ENCODE assay signal across 8 cellular contexts in the genomic region with DNA sequence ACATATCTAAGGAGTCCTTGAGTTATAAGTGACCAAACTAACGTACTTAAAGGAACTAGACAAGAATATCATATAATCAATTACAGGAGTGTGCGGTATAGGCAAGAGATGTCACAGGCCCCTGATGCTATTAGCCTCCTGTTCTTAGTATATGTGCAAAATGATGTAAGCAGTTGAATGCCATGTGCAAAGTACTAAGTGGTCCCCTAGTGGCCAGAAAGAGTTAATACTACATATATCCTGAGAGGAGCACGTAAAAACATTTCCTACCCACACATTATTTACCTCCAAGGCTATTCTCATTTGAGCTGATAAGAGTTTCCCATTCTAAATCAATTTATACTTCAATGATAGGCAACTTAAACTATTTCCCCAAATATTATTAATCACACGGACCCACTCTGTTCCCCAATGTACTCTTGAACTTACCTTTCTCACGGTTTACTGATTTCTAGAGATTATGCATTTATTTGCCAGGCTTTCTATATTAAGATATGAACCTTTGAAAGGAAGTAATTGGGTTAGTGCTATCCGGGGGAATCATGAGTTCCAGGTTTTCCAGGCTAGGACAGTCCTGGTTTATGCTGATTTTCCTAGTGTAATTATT.
DNase-seq lines count a peak whose midpoint lies in the region; ATAC-seq, FAIRE-seq and TF ChIP-seq lines count a peak whose summit lies in the region.

No MANE protein-coding gene starts in this region.

- WGBS in psoas muscle, 3 donors: 48 to 57% (median 55%) methylated on average over 6 of the region's 6 CpGs

- H3K27ac ChIP-seq in psoas muscle: no peak overlapping the region

- DNase-seq in D721Med (ENCODE audit: insufficient read length, low spot score): no peak
- peak; percentile 15 for DNase-seq in NCI-H526 treated with DMSO at 0.1 percent for 48 hours (lab: John Stamatoyannopoulos, UW)
- DNase-seq in choroid plexus epithelial cell (ENCODE audit: low read depth): peak; percentile 80
- DNase-seq in psoas muscle: no peak
- no peak for DNase-seq in DMS79 (lab: John Stamatoyannopoulos, UW)
- no peak for DNase-seq in activated CD8-positive, alpha-beta memory T cell treated with anti-CD3 and anti-CD28 coated beads for 24 hours

- intact Hi-C loops in psoas muscle (cut with DNase I): loop anchor here in 1 of 2 donors (10.0 kb wide), 1 partner anchor 56 kb away; no protein-coding TSS in a partner anchor

- FAIRE-seq in D721Med (lab: Jason Lieb, UNC): peak; percentile 96

- peak; percentile 47 for TF ChIP-seq CTCF in D721Med (IDR thresholded peaks at IDR 0.05; ENCODE audit: insufficient read depth, missing control alignments)
- TF ChIP-seq CTCF in choroid plexus epithelial cell (conservative IDR thresholded peaks at IDR 0.05; ENCODE audit: low read depth, low read length): peak; percentile 71
- peak; percentile 28 for TF ChIP-seq CTCF in psoas muscle (IDR thresholded peaks at IDR 0.05)

- H3K9me3 ChIP-seq in psoas muscle: no peaks in the 10 kb centered on the region

- no peaks in the 10 kb centered on the region for H3K27me3 ChIP-seq in psoas muscle (ENCODE audit: insufficient read depth in 3 of 3, low read length in 2 of 3)

- no peak overlapping the region for H3K4me3 ChIP-seq in choroid plexus epithelial cell (ENCODE audit: low read depth, low read length)
- no peak overlapping the region for H3K4me3 ChIP-seq in psoas muscle

- H3K36me3 ChIP-seq in psoas muscle (ENCODE audit: insufficient read depth in 1 of 2, low read depth in 1 of 2): no peaks in the 10 kb centered on the region

- ATAC-seq in GM19397 (IDR thresholded peaks at IDR 0.05; ENCODE audit: unreplicated experiment) (peak; percentile 96), HG03196 (IDR thresholded peaks at IDR 0.05; ENCODE audit: unreplicated experiment) (peak; percentile 90), psoas muscle (no peak)

- no peaks in the 10 kb centered on the region for H3K4me1 ChIP-seq in psoas muscle

Comparison
In these comparisons a context has a peak if more than half of its experiments do, and no peak if none do; other contexts are left out.
1. DNase-seq: peak in NCI-H526 treated with DMSO at 0.1 percent for 48 hours (single experiment) and choroid plexus epithelial cell (single experiment); none in D721Med (single experiment), psoas muscle (0 of 2), DMS79 (single experiment) and activated CD8-positive, alpha-beta memory T cell treated with anti-CD3 and anti-CD28 coated beads for 24 hours (single experiment).
2. ATAC-seq: peak in GM19397 (single experiment) and HG03196 (single experiment); none in psoas muscle (0 of 4).
3. Peak in every context shown above with its lines, with median percentiles within 50 percentile points of each other: CTCF ChIP-seq.